6 cellular contexts compared by ENCODE assay signal in the genomic region with DNA sequence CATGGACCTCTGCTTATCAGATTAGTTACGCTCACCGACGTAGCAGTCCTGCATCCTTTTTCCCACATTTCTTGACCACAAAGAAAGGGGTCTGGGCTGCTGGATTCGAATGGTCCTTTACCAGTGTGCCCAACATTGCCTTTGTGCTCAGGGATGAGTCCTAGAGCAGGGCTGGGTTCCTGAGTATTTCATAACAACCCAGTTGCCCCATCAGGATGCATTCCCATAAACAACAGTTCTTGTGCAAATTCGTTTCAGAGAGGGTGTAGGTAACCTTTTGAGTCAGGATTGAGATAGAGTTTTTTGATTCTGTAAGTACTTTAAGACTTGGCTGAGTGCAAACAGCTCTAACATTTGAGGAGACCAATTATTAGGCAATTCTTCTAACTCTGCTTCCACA.
A peak's percentile ranks its signal among the peaks of the same experiment; 100 is the strongest.
DNase-seq lines count a peak whose midpoint lies in the region; FAIRE-seq and TF ChIP-seq lines count a peak whose summit lies in the region.
"Not testable (repeated sequence)": the region's sequence is repeated elsewhere in the genome, so short reads cannot be mapped to it uniquely, and the experiment has no call there.

No MANE protein-coding gene starts in this region.

- peak overlapping the region; percentile 27 for H3K4ac ChIP-seq in trophoblast cell (ENCODE audit: low read depth, low read length)

- H2BK5ac ChIP-seq in trophoblast cell (ENCODE audit: low read depth, low read length, poor library complexity) = peak overlapping the region; percentile 92

- WGBS in trophoblast cell (ENCODE audit: extremely low coverage, insufficient coverage, insufficient read length) = no CpG with 5 or more reads among the region's 5 CpGs

- peak overlapping the region; percentile 90 for H4K91ac ChIP-seq in trophoblast cell (ENCODE audit: low read depth, low read length)

- not testable (repeated sequence) for H3K18ac ChIP-seq in trophoblast cell (ENCODE audit: low read length)

- H3K4me2 ChIP-seq in endothelial cell of umbilical vein (ENCODE audit: insufficient read depth, low read length); trophoblast cell (ENCODE audit: low read length): not testable (repeated sequence)

- not testable (repeated sequence) for H3K27me3 Mint-ChIP-seq in Calu3 (ENCODE audit: unreplicated experiment); MCF 10A (ENCODE audit: insufficient read depth, unreplicated experiment)

- not testable (repeated sequence) for H3K4me1 ChIP-seq in endothelial cell of umbilical vein (ENCODE audit: control insufficient read depth, extremely low read depth, insufficient read depth, low read length)
- H3K4me1 ChIP-seq in trophoblast cell (ENCODE audit: control insufficient read depth in 1 of 2, insufficient read depth in 2 of 2, low read length in 2 of 2) = peaks cover 14 to 18% of the 10 kb centered on the region in 2 experiments

- not testable (repeated sequence) for H4K12ac ChIP-seq in trophoblast cell (ENCODE audit: low read depth, low read length)

- not testable (repeated sequence) for H3K79me2 ChIP-seq in endothelial cell of umbilical vein (ENCODE audit: control insufficient read depth, insufficient read depth, low read length); trophoblast cell (ENCODE audit: control insufficient read depth, insufficient read depth, low read length, poor library complexity)

- H3K27ac Mint-ChIP-seq in Calu3 (ENCODE audit: unreplicated experiment) = peak overlapping the region; percentile 50
- not testable (repeated sequence) for H3K27ac Mint-ChIP-seq in MCF 10A (ENCODE audit: low read depth, unreplicated experiment)

- not testable (repeated sequence) for H3K9me1 ChIP-seq in endothelial cell of umbilical vein (replicated peaks; ENCODE audit: control insufficient read depth, extremely low read depth, insufficient read depth, low read length)

- TF ChIP-seq CTCF in Calu3 (IDR thresholded peaks at IDR 0.05; ENCODE audit: unreplicated experiment); VCaP (conservative IDR thresholded peaks at IDR 0.05); MCF 10A (IDR thresholded peaks at IDR 0.05; ENCODE audit: unreplicated experiment); endothelial cell of umbilical vein (IDR thresholded peaks at IDR 0.05; ENCODE audit: extremely low read depth in 1 of 2, insufficient read depth in 1 of 2, low read depth in 1 of 2, low read length in 2 of 2): not testable (repeated sequence)

- POLR2A ChIA-PET in MCF 10A (lab: Yijun Ruan, JAX); endothelial cell of umbilical vein (lab: Charles Lee): not testable (repeated sequence)

- TF ChIP-seq POLR2A in endothelial cell of umbilical vein (IDR thresholded peaks at IDR 0.05; ENCODE audit: low read depth, low read length) = not testable (repeated sequence)

- dilution Hi-C loops in endothelial cell of umbilical vein (cut with MboI; ENCODE audit: extremely low pct_ligation_motif_present, low sequenced_read_pairs) = not testable (repeated sequence)

- peaks cover 28% of the 10 kb centered on the region for H3K79me1 ChIP-seq in trophoblast cell (ENCODE audit: low read length)

- DNase-seq in Calu3; endothelial cell of umbilical vein (ENCODE audit: low read depth, low spot score); epithelial cell of prostate (ENCODE audit: low read depth, low spot score): not testable (repeated sequence)
- DNase-seq in MCF 10A (ENCODE audit: unreplicated experiment) = peak; percentile 26
- DNase-seq in trophoblast cell = peak; percentile 42 to 62

- CTCF ChIA-PET in Calu3 (lab: Charles Lee) = not testable (repeated sequence)
- CTCF ChIA-PET in MCF 10A (lab: Yijun Ruan, JAX) = interaction anchor here (1.6 kb wide), 1 partner anchor 9 kb away, joined by 6 read pairs; no protein-coding TSS in a partner anchor
- CTCF ChIA-PET in endothelial cell of umbilical vein (lab: Charles Lee) = interaction anchor here (1.0 kb wide), 1 partner anchor 9 kb away, joined by 5 read pairs; no protein-coding TSS in a partner anchor

- not testable (repeated sequence) for H3K9me3 ChIP-seq in endothelial cell of umbilical vein (replicated peaks; ENCODE audit: control insufficient read depth, insufficient read depth, low read length); trophoblast cell (ENCODE audit: insufficient read depth, low read depth, low read length)

- H3K4me1 Mint-ChIP-seq in Calu3 (ENCODE audit: low read depth, unreplicated experiment) = peaks cover 33% of the 10 kb centered on the region
- H3K4me1 Mint-ChIP-seq in MCF 10A (ENCODE audit: insufficient read depth, unreplicated experiment) = not testable (repeated sequence)

- H2BK12ac ChIP-seq in trophoblast cell (ENCODE audit: low read length) = peak overlapping the region; percentile 94

- peak; percentile 21 for FAIRE-seq in endothelial cell of umbilical vein (lab: Jason Lieb, UNC)

- H3K4me3 Mint-ChIP-seq in Calu3 (ENCODE audit: low read depth, unreplicated experiment); MCF 10A (ENCODE audit: unreplicated experiment): not testable (repeated sequence)

- not testable (repeated sequence) for H4K20me1 ChIP-seq in endothelial cell of umbilical vein (replicated peaks; ENCODE audit: control insufficient read depth, extremely low read depth, insufficient read depth, low read length)

- H2AFZ ChIP-seq in endothelial cell of umbilical vein (ENCODE audit: low read depth, low read length) = not testable (repeated sequence)
- peak overlapping the region; percentile 17 for H2AFZ ChIP-seq in trophoblast cell (ENCODE audit: insufficient read depth, low read length, poor library complexity)

- H3K27ac ChIP-seq in VCaP (peak overlapping the region; percentile 78), epithelial cell of prostate (peak overlapping the region; percentile 53), trophoblast cell (ENCODE audit: low read depth, low read length) (peak overlapping the region; percentile 87)
- not testable (repeated sequence) for H3K27ac ChIP-seq in endothelial cell of umbilical vein (ENCODE audit: insufficient read depth, low read depth, low read length)

- intact Hi-C loops in Calu3 (cut with micrococcal nuclease; ENCODE audit: unreplicated experiment); MCF 10A (cut with micrococcal nuclease): not testable (repeated sequence)
- intact Hi-C loops in endothelial cell of umbilical vein (cut with micrococcal nuclease) = loop anchor here (5.0 kb wide), 1 partner anchor 1811 kb away; no protein-coding TSS in a partner anchor

- peak overlapping the region; percentile 68 for H2AK5ac ChIP-seq in trophoblast cell (ENCODE audit: low read length)

- H3K36me3 Mint-ChIP-seq in Calu3 (ENCODE audit: insufficient read depth, unreplicated experiment); MCF 10A (ENCODE audit: insufficient read depth, unreplicated experiment): not testable (repeated sequence)

- H4K8ac ChIP-seq in trophoblast cell (ENCODE audit: low read depth, low read length) = peak overlapping the region; percentile 74

- H3K27me3 ChIP-seq in endothelial cell of umbilical vein (ENCODE audit: control insufficient read depth in 2 of 2, insufficient read depth in 2 of 2, low read length in 2 of 2); trophoblast cell (ENCODE audit: insufficient read depth, low read length): not testable (repeated sequence)

- BruUV-seq in Calu3 (replicated peaks; lab: Mats Ljungman, UMichigan); MCF 10A (replicated peaks; lab: Mats Ljungman, UMichigan); endothelial cell of umbilical vein (replicated peaks; lab: Mats Ljungman, UMichigan): not testable (repeated sequence)

- H3K36me3 ChIP-seq in endothelial cell of umbilical vein (ENCODE audit: control insufficient read depth in 2 of 2, extremely low read depth in 1 of 2, insufficient read depth in 2 of 2, low read length in 2 of 2); trophoblast cell (ENCODE audit: control insufficient read depth in 1 of 2, insufficient read depth in 2 of 2, low read length in 2 of 2): not testable (repeated sequence)

- H3K14ac ChIP-seq in trophoblast cell (ENCODE audit: low read length) = peak overlapping the region; percentile 82

- H2BK120ac ChIP-seq in trophoblast cell (ENCODE audit: insufficient read depth, low read length, poor library complexity) = peak overlapping the region; percentile 72

- H3K9me3 Mint-ChIP-seq in Calu3 (ENCODE audit: low read depth, unreplicated experiment); MCF 10A (ENCODE audit: unreplicated experiment): not testable (repeated sequence)

- not testable (repeated sequence) for H3K23ac ChIP-seq in trophoblast cell (ENCODE audit: low read length)

- H3K4me3 ChIP-seq in endothelial cell of umbilical vein (replicated peaks in 1 of 3; ENCODE audit: insufficient read depth in 1 of 3, low read depth in 1 of 3, low read length in 3 of 3); trophoblast cell (ENCODE audit: low read depth, low read length): not testable (repeated sequence)

- H3K9ac ChIP-seq in endothelial cell of umbilical vein (replicated peaks; ENCODE audit: extremely low read depth, insufficient read depth, low read length); trophoblast cell (ENCODE audit: low read length): not testable (repeated sequence)
